In the genomic region with DNA sequence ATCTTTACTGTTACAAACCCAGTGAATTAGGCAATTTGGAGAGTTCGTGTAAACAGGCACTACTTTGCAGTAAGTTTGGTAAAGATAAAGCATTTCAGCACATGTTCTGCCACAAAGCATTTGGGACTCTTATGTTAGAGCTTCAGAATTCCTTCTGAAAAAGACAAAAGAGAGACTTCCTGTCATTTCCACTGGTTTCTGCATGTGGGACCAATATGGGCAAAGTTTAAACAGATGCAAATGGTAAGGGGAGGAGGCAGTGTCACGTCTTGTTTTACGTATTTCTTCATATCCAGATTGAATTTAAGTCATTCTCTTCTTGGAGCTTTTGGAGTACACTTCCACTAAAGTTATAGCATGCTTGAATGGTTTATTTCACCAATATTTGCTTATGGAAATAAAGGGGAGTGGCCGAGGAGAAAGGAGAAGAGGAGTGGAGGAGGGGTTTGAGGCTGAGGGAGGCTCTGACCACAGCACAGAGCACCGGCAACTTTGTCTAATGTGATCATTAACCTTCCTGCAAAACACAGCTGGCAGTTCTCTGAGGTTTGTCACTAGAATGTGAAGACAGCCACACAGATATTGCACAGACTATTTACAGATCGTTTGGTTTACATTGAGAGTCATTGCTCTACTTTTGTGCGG, we compare ENCODE assay signal across 9 cellular contexts. TPM values are rescaled to one million over a fixed set of nuclear protein-coding genes. Genes with fewer than 3 reads are reported as not detected.
DNase-seq lines count a peak whose midpoint lies in the region; ATAC-seq and TF ChIP-seq lines count a peak whose summit lies in the region.
"Had no signal": no experiment of that assay in that cellular context is flagged by ENCODE, and none has a peak within 500 bp of the region (broad histone marks: within the 10 kb centered on the region; RNA-seq: fewer than 3 reads in every experiment).

TSS of gene APELA (plus strand) at position 499 of the 645 bp plus-strand sequence. CDS start 154 bp downstream, outside the sequence.

- peaks cover 0 to 10% (median 0%) of the 10 kb centered on the region in 7 donors for H3K27me3 ChIP-seq in heart right ventricle

- no peak for TF ChIP-seq CTCF in glutamatergic neuron (IDR thresholded peaks at IDR 0.05; ENCODE audit: partially characterized antibody, unreplicated experiment)
- TF ChIP-seq CTCF in Calu3 (IDR thresholded peaks at IDR 0.05; ENCODE audit: unreplicated experiment) = no peak
- no peak for TF ChIP-seq CTCF in heart right ventricle (IDR thresholded peaks at IDR 0.05)

- H3K27ac ChIP-seq in heart right ventricle = no peak within 1 kb of the TSS

- no peaks in the 10 kb centered on the region for H3K27me3 Mint-ChIP-seq in glutamatergic neuron (ENCODE audit: unreplicated experiment)
- H3K27me3 Mint-ChIP-seq in Calu3 (ENCODE audit: unreplicated experiment) = no peaks in the 10 kb centered on the region
- H3K27me3 Mint-ChIP-seq: central memory CD8-positive, alpha-beta T cell had no signal

- 9 to 16% methylated on average over 7 of the region's 7 CpGs for WGBS in heart right ventricle, 2 donors

- H3K9me3 Mint-ChIP-seq in glutamatergic neuron (ENCODE audit: unreplicated experiment) (no peaks in the 10 kb centered on the region), Calu3 (ENCODE audit: low read depth, unreplicated experiment) (peaks cover 4% of the 10 kb centered on the region)
- H3K9me3 Mint-ChIP-seq: central memory CD8-positive, alpha-beta T cell had no signal

- H3K4me3 Mint-ChIP-seq in glutamatergic neuron (ENCODE audit: unreplicated experiment) (peak within 1 kb of the TSS; percentile 62), Calu3 (ENCODE audit: low read depth, unreplicated experiment) (no peak within 1 kb of the TSS)
- H3K4me3 Mint-ChIP-seq: central memory CD8-positive, alpha-beta T cell had no signal

- no peak within 1 kb of the TSS for H3K27ac Mint-ChIP-seq in glutamatergic neuron (ENCODE audit: unreplicated experiment)
- no peak within 1 kb of the TSS for H3K27ac Mint-ChIP-seq in Calu3 (ENCODE audit: unreplicated experiment)

- peaks cover 7% of the 10 kb centered on the region for H3K4me1 Mint-ChIP-seq in glutamatergic neuron (ENCODE audit: low read depth, unreplicated experiment)
- H3K4me1 Mint-ChIP-seq in Calu3 (ENCODE audit: low read depth, unreplicated experiment) = no peaks in the 10 kb centered on the region
- H3K4me1 Mint-ChIP-seq: central memory CD8-positive, alpha-beta T cell had no signal

- H3K4me1 ChIP-seq in heart right ventricle = no peaks in the 10 kb centered on the region

- H3K9me3 ChIP-seq in heart right ventricle = no peaks in the 10 kb centered on the region

- no peak for DNase-seq in glutamatergic neuron
- DNase-seq in Calu3 = no peak
- DNase-seq in NCI-H345 (lab: John Stamatoyannopoulos, UW) = no peak
- no peak for DNase-seq in SIG-M5 treated with dmso at 0.1 percent for 504 hours (lab: John Stamatoyannopoulos, UW; ENCODE audit: unreplicated experiment)
- DNase-seq in heart right ventricle = no peak

- no TSS peak for BruUV-seq in Calu3 (replicated peaks; lab: Mats Ljungman, UMichigan)

- H3K4me3 ChIP-seq in GM08714 (ENCODE audit: low read length) (peak within 1 kb of the TSS; percentile 1), heart right ventricle (no peak within 1 kb of the TSS)

- CTCF ChIA-PET in Calu3 (lab: Charles Lee) = no interaction called here

- intact Hi-C loops in Calu3 (cut with micrococcal nuclease; ENCODE audit: unreplicated experiment) (no loop called here), heart right ventricle (cut with DNase I) (no loop called here)

- H3K36me3 Mint-ChIP-seq in glutamatergic neuron (ENCODE audit: unreplicated experiment) (peaks cover 5% of the 10 kb centered on the region), Calu3 (ENCODE audit: insufficient read depth, unreplicated experiment) (no peaks in the 10 kb centered on the region)

- ATAC-seq in GM21390 (IDR thresholded peaks at IDR 0.05; ENCODE audit: unreplicated experiment) = peak; percentile 99
- ATAC-seq in HG03354 (IDR thresholded peaks at IDR 0.05; ENCODE audit: poor library complexity, severe bottlenecking, unreplicated experiment) = peak; percentile 100
- no peak for ATAC-seq in heart right ventricle

- H3K36me3 ChIP-seq in heart right ventricle = no peaks in the 10 kb centered on the region

RNA-seq across cellular contexts. Expression of gene APELA, which starts in this region (rescaled TPM):
- 0.88 TPM for total RNA-seq in glutamatergic neuron (ENCODE audit: unreplicated experiment)
- not detected in 2 replicates for total RNA-seq in Calu3 (2022)
- not detected for total RNA-seq in heart right ventricle
- polyA plus RNA-seq in heart right ventricle = not detected

Comparison
In these comparisons a context has a peak if more than half of its experiments do, and no peak if none do; other contexts are left out.
1. ATAC-seq: peak in GM21390 (single experiment) and HG03354 (single experiment); none in heart right ventricle (0 of 8).